In the genomic region with DNA sequence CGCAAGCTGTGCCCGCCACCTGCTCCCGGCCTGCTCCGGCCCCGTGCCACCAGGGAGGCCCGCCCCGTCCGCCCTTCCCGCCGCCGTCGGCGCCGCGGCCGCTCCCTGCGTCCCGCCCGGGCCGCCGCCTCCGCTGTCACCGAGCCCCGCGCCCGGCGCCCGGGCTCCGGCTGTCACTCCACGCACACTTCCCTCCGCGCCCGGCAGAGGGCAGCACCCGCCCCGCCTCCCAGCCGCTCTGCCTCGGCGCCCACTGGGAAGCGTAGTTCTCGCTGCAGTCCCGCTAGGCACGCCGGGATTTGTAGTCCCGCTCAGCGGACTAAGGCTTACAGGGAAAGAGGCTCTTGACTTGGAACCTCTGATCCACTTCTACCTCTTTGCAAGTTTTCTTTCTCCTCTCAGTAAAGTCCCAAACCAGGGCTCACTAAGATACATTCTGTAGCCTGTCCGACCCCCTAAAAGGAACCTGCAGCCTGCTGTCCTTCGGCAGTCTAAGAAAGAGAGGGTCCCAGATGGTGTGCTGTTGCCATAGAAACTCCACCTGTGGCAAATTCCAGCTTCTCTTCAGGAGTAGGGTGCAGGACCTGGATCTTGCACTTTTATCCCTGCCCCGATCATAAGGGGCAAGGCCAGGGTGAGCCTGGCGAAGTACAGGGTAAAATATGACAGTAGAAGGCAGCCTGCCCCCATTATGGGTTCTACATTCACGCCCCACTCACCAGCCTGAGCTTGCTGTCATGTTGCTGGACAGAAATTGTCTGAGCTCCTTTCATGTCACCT, we compare ENCODE assay signal across 1 cellular context.
TF ChIP-seq lines count a peak whose summit lies in the region.

TSS of gene TFEB (minus strand) at position 182 of the 780 bp plus-strand sequence. CDS start 44,395 bp downstream, outside the sequence.

TF ChIP-seq in IMR-90, 13 proteins besides CTCF, POLR2A, EP300 and RAD21 (continued from another document):
- TF ChIP-seq MXI1 (IDR thresholded peaks at IDR 0.05; ENCODE audit: borderline replicate concordance, low read depth, low read length) (peak; percentile 77; the same call in 1 of the 2 replicates), RFX5 (IDR thresholded peaks at IDR 0.05; ENCODE audit: low read depth, low read length) (no peak), NFE2L2 (IDR thresholded peaks at IDR 0.05; ENCODE audit: low read depth, low read length) (no peak)
